8 cellular contexts compared by ENCODE assay signal in genomic region chr17:32253117-32253611, GRCh38. TPM values are rescaled to one million over a fixed set of nuclear protein-coding genes. Genes with fewer than 3 reads are reported as not detected.
DNase-seq lines count a peak whose midpoint lies in the region; ATAC-seq and TF ChIP-seq lines count a peak whose summit lies in the region.

No MANE protein-coding gene starts in this region.

- no peak overlapping the region for H2BK20ac ChIP-seq in H9 (ENCODE audit: low read depth, low read length, poor library complexity, severe bottlenecking)

- H4K8ac ChIP-seq in H9 (replicated peaks; ENCODE audit: insufficient read length, low read depth, low read length): no peak overlapping the region

- intact Hi-C loops in lower lobe of right lung (cut with DNase I): loop anchor here (10.0 kb wide), 1 partner anchor 62 kb away; no protein-coding TSS in a partner anchor

- H4K91ac ChIP-seq in H9 (ENCODE audit: insufficient read length, low read depth, low read length): no peak overlapping the region

- H3K36me3 ChIP-seq in lower lobe of right lung: no peaks in the 10 kb centered on the region

- WGBS in H9 (ENCODE audit: extremely low coverage, insufficient read length, low lambda C conversion rate): no CpG with 5 or more reads among the region's 12 CpGs

- H2BK12ac ChIP-seq in H9 (ENCODE audit: insufficient read length, low read depth, low read length): no peak overlapping the region

- no peak overlapping the region for H2BK120ac ChIP-seq in H9 (ENCODE audit: low read depth, low read length, poor library complexity, severe bottlenecking)

- no peak overlapping the region for H2BK15ac ChIP-seq in H9 (ENCODE audit: low read depth, low read length)

- no peak overlapping the region for H2AFZ ChIP-seq in H9 (ENCODE audit: low read length)

- no peak overlapping the region for H3K9ac ChIP-seq in H9 (ENCODE audit: extremely low read depth, insufficient read length, low read length)

- no peak overlapping the region for H2AK5ac ChIP-seq in H9 (ENCODE audit: insufficient read length, low read length)

- TF ChIP-seq CTCF in H9 (conservative IDR thresholded peaks at IDR 0.05) (peak; percentile 100; the same call in 2 of the 3 replicates), lower lobe of right lung (IDR thresholded peaks at IDR 0.05) (peak; percentile 95)

- H3K9me3 Mint-ChIP-seq in H9: no peaks in the 10 kb centered on the region

- no peaks in the 10 kb centered on the region for H4K20me1 ChIP-seq in H9 (ENCODE audit: control insufficient read depth, insufficient read depth, insufficient read length)

- H2BK5ac ChIP-seq in H9 (ENCODE audit: insufficient read length, low read length): no peak overlapping the region

- no peak overlapping the region for H3K4me2 ChIP-seq in H9 (ENCODE audit: insufficient read depth, insufficient read length, low read length)

- no peak overlapping the region for H3K14ac ChIP-seq in H9 (ENCODE audit: insufficient read depth, low read length)

- H3K23me2 ChIP-seq in H9 (ENCODE audit: insufficient read length, low read depth, low read length, poor library complexity, severe bottlenecking): no peaks in the 10 kb centered on the region

- H3K9me3 ChIP-seq in H9 (ENCODE audit: control insufficient read depth, low read depth, low read length) (no peaks in the 10 kb centered on the region), lower lobe of right lung (no peaks in the 10 kb centered on the region)

- H4K5ac ChIP-seq in H9 (ENCODE audit: insufficient read length, low read depth, low read length): no peak overlapping the region

- H3K27ac ChIP-seq in H9 (ENCODE audit: insufficient read length, low read depth, low read length) (no peak overlapping the region), lower lobe of right lung (no peak overlapping the region)

- H3K27me3 ChIP-seq in H9 (ENCODE audit: insufficient read depth, low read length): no peaks in the 10 kb centered on the region
- H3K27me3 ChIP-seq in lower lobe of right lung (ENCODE audit: low read depth): no peaks in the 10 kb centered on the region

- no peak overlapping the region for H3K4ac ChIP-seq in H9 (ENCODE audit: low read depth, low read length)

- no peak overlapping the region for H3K4me3 Mint-ChIP-seq in H9

- no peak overlapping the region for H3T11ph ChIP-seq in H9 (ENCODE audit: low read length)

- H3K36me3 Mint-ChIP-seq in H9 (ENCODE audit: insufficient read depth in 1 of 3, low read depth in 3 of 3): no peaks in the 10 kb centered on the region

- no peaks in the 10 kb centered on the region; the same call in 1 of the 2 replicates for H3K27me3 Mint-ChIP-seq in H9 (ENCODE audit: low read depth)

- H3K4me3 ChIP-seq in lower lobe of right lung: no peak overlapping the region

- H3K27ac Mint-ChIP-seq in H9: no peak overlapping the region

- ATAC-seq in lower lobe of right lung (peak; percentile 93 to 96), GM19035 (IDR thresholded peaks at IDR 0.05; ENCODE audit: unreplicated experiment) (no peak)

- DNase-seq in C1 segment of cervical spinal cord (lab: John Stamatoyannopoulos, UW): peak in 12 of 14 donors; percentile 12 to 76 (median 52)
- DNase-seq in H9: peak; percentile 92
- DNase-seq in NCI-H69 (lab: John Stamatoyannopoulos, UW): peak; percentile 88
- peak; percentile 55 for DNase-seq in activated CD4-positive, alpha-beta T cell treated with anti-CD3 and anti-CD28 coated beads, Interleukin-2, amount 50 U/mL, for 1 hour
- DNase-seq in dermis microvascular lymphatic vessel endothelial cell (ENCODE audit: low read depth in 2 of 2): peak; percentile 54 to 76
- DNase-seq in lower lobe of right lung: peak; percentile 82
- DNase-seq in stimulated activated CD4-positive, alpha-beta T cell treated with anti-CD3 and anti-CD28 coated beads, TNF-alpha, amount 100 ng/mL, for 4 hours (ENCODE audit: low read depth in 3 of 3): peak; percentile 20 to 46 (median 30)

- no peak overlapping the region for H3K18ac ChIP-seq in H9 (ENCODE audit: insufficient read length, low read depth, low read length)

- H3K56ac ChIP-seq in H9 (ENCODE audit: insufficient read length, low read depth, low read length): no peak overlapping the region

- H3K23ac ChIP-seq in H9 (ENCODE audit: insufficient read length, low read depth, low read length): no peak overlapping the region

- H3K4me1 Mint-ChIP-seq in H9: peaks cover 9 to 28% of the 10 kb centered on the region in 2 experiments

- no peaks in the 10 kb centered on the region for H3K79me2 ChIP-seq in H9 (ENCODE audit: insufficient read depth, low read length)

- no peaks in the 10 kb centered on the region; the same call in 1 of the 2 replicates for H3K4me1 ChIP-seq in H9 (ENCODE audit: insufficient read depth, low read length)
- H3K4me1 ChIP-seq in lower lobe of right lung: no peaks in the 10 kb centered on the region

- no peaks in the 10 kb centered on the region for H3K79me1 ChIP-seq in H9 (ENCODE audit: insufficient read depth, low read depth, low read length, poor library complexity, severe bottlenecking)

RNA-seq across cellular contexts. Expression of gene RHBDL3, which starts 12.5 kb away (rescaled TPM):
- total RNA-seq in H9 (2021) (8.7 and 12.5 TPM in 2 replicates), dermis microvascular lymphatic vessel endothelial cell (under 0.01 and 0.13 TPM in 2 replicates), lower lobe of right lung (0.18 TPM)

Comparison
In these comparisons a context has a peak if more than half of its experiments do, and no peak if none do; other contexts are left out.
1. DNase-seq: peak in every context shown above with its lines; median percentile 92 in H9; 88 in NCI-H69; 82 in lower lobe of right lung; 65 in dermis microvascular lymphatic vessel endothelial cell; 55 in activated CD4-positive, alpha-beta T cell treated with anti-CD3 and anti-CD28 coated beads, Interleukin-2, amount 50 U/mL, for 1 hour; 52 in C1 segment of cervical spinal cord; 30 in stimulated activated CD4-positive, alpha-beta T cell treated with anti-CD3 and anti-CD28 coated beads, TNF-alpha, amount 100 ng/mL, for 4 hours.